ENCODE assay signal across 7 cellular contexts in the genomic region with DNA sequence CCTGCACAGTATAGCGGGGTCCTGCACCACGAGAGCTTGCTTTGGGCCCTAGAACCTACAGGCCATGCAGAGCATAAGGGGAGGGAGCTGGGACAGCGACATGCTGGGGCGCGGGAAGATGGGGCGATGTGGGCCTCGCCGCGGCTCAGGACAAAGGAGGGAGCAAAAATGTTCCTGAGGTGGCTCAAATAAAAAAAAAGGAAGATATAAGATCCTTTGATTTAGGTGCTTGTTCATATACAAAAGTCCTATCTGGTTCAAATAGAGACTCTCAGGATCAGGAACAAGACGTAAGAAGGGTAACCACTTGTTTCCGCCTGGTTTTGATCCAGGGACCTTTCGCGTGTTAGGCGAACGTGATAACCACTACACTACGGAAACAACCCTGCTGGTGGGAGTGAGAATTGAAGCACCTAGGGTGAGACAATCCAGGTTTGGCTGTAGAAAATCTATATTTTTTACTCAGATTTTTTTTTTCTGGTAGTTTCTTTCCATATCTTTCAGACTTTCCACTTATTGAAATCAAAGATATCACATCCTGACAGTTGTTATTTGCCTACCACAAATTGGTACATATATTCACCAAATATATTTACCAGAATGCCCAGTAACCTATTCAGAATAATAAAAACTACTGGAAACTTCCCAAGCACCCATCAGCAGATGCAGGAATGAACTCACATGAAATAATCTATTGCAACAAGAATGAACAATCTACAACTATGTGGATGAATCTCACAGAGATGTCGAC.
DNase-seq lines count a peak whose midpoint lies in the region; ATAC-seq and TF ChIP-seq lines count a peak whose summit lies in the region.

No MANE protein-coding gene starts in this region.

- peaks cover 30% of the 10 kb centered on the region for H3K27me3 Mint-ChIP-seq in IgD-negative memory B cell

- H3K36me3 Mint-ChIP-seq in IgD-negative memory B cell = peaks cover 2% of the 10 kb centered on the region

- peak; percentile 48; the same call in 2 of the 3 replicates for TF ChIP-seq CTCF in GM12872 (IDR thresholded peaks at IDR 0.05; ENCODE audit: insufficient read depth, low read depth, low read length)
- TF ChIP-seq CTCF in foreskin keratinocyte (conservative IDR thresholded peaks at IDR 0.05) = peak; percentile 59

- H3K4me1 ChIP-seq in foreskin keratinocyte = no peaks in the 10 kb centered on the region

- DNase-seq in UCSD-AML1 (lab: John Stamatoyannopoulos, UW; ENCODE audit: unreplicated experiment) = peak; percentile 40
- DNase-seq in foreskin keratinocyte = peak in 1 of 2 donors; percentile 80
- DNase-seq in stimulated activated CD8-positive, alpha-beta memory T cell treated with anti-CD3 and anti-CD28 coated beads, Interleukin-15, amount 100 ng/mL, for 48 hours (ENCODE audit: low read depth in 2 of 2) = peak; percentile 31 to 36

- peaks cover 4% of the 10 kb centered on the region for H3K27me3 ChIP-seq in foreskin keratinocyte

- no peak overlapping the region for H3K27ac ChIP-seq in foreskin keratinocyte

- H3K4me1 Mint-ChIP-seq in IgD-negative memory B cell = no peaks in the 10 kb centered on the region

- peaks cover 0 to 3% (median 0%) of the 10 kb centered on the region in 3 donors for H3K9me3 Mint-ChIP-seq in IgD-negative memory B cell

- peak overlapping the region in 2 of 3 donors; percentile 33 to 39 for H3K27ac Mint-ChIP-seq in IgD-negative memory B cell

- peak; percentile 73 for ATAC-seq in foreskin keratinocyte
- no peak for ATAC-seq in GM21447 (IDR thresholded peaks at IDR 0.05; ENCODE audit: unreplicated experiment)
- ATAC-seq in HG03280 (IDR thresholded peaks at IDR 0.05; ENCODE audit: unreplicated experiment) = no peak

- no peak overlapping the region for H3K4me3 Mint-ChIP-seq in IgD-negative memory B cell
